20 cellular contexts compared by ENCODE assay signal in the genomic region with DNA sequence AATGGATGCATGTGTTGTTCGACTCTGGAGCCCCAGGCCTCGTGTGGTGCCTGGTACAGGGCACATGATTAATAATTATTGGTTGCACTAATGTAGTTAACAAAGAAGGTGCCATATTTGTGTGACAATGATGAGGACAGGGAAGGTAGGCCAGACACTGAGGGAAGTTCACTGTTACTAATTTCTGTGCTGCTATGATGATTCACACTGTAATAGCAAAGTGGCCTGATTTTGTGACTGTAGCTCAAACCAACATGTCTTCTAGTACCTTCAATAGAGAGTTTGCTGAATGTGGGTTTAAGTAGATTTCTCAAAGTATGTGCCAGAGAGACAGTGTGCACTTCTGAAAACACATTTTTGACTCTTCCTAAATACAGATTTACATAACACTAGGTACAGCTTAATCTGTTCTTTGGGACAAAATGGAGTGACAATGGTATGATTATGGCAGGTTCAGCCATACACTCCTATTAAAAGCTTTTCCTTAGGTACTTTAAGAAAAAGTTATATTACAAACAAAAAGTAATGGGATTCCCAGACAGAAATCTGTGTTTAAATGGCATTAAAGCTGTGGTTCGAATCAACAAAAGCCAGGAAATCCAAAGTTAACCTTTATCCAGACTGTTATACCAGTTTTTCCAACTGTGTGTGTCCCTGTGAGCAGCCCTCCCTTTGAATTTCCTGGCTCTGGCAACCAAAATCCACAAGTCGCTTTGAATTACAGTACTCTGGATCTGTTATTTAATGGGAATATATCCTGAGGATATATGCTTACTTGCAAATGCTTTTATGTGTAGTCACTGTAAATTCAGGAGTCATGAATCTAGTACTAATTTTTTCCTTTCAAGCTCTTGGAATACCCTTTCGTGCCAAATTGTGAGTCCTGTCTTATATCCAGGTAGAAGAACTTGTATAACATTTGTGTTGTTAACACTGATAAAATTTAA.
A peak's percentile ranks its signal among the peaks of the same experiment; 100 is the strongest.
DNase-seq lines count a peak whose midpoint lies in the region; ATAC-seq, FAIRE-seq and TF ChIP-seq lines count a peak whose summit lies in the region.
"Had no signal": no experiment of that assay in that cellular context is flagged by ENCODE, and none has a peak within 500 bp of the region (broad histone marks: within the 10 kb centered on the region; RNA-seq: fewer than 3 reads in every experiment).

No MANE protein-coding gene starts in this region.

- no peaks in the 10 kb centered on the region for H3K36me3 ChIP-seq in SK-N-MC (ENCODE audit: insufficient read depth, low read length)
- H3K36me3 ChIP-seq in breast epithelium, result no peaks in the 10 kb centered on the region
- H3K36me3 ChIP-seq: ascending aorta, heart left ventricle, left ventricle myocardium inferior, neutrophil, thoracic aorta had no signal

- no peak for TF ChIP-seq EP300 in A549 (IDR thresholded peaks at IDR 0.05)

- peak overlapping the region; percentile 81 to 87 for H3K27ac ChIP-seq in A549
- H3K27ac ChIP-seq in SK-N-MC, result peak overlapping the region; percentile 64
- peak overlapping the region in 1 of 2 donors; percentile 14 for H3K27ac ChIP-seq in breast epithelium
- H3K27ac ChIP-seq: ascending aorta, left ventricle myocardium inferior, neutrophil, thoracic aorta, VCaP had no signal

- H3K4me2 ChIP-seq in A549, result peak overlapping the region; percentile 56

- ATAC-seq in A549, result no peak
- ATAC-seq: heart left ventricle, mucosa of descending colon, Right ventricle myocardium inferior had no signal

- CTCF ChIA-PET in A549 (lab: Yijun Ruan, JAX), result interaction anchor here (0.6 to 15.1 kb wide), 4 partner anchors 15 to 247 kb away, joined by 3 to 175 read pairs (median 12); no protein-coding TSS in a partner anchor

- DNase-seq in A549 (ENCODE audit: low read depth in 1 of 2, low spot score in 1 of 2), result no peak
- DNase-seq in EL, result peak; percentile 61
- DNase-seq in SK-N-MC (ENCODE audit: low read depth, low spot score), result no peak
- peak; percentile 41 for DNase-seq in kidney tubule cell (ENCODE audit: low spot score)
- DNase-seq in NCI-H1105 treated with DMSO at 0.1 percent for 48 hours (lab: John Stamatoyannopoulos, UW), result no peak
- DNase-seq in NK-92 (lab: John Stamatoyannopoulos, UW; ENCODE audit: unreplicated experiment), result no peak
- DNase-seq in breast epithelium (ENCODE audit: low spot score in 2 of 2), result no peak
- DNase-seq in urothelium cell line (ENCODE audit: low spot score), result no peak
- DNase-seq: activated CD8-positive, alpha-beta memory T cell treated with anti-CD3 and anti-CD28 coated beads for 24 hours; DMS79; heart left ventricle; left ventricle myocardium inferior; mucosa of descending colon; NCI-H2107; NCI-H524 had no signal

- H3K4me3 ChIP-seq in A549 (no peak overlapping the region), SK-N-MC (no peak overlapping the region), breast epithelium (no peak overlapping the region)
- H3K4me3 ChIP-seq: ascending aorta, heart left ventricle, left ventricle myocardium inferior, mucosa of descending colon, thoracic aorta had no signal

- H3K4me1 ChIP-seq in A549 (peaks cover 67% of the 10 kb centered on the region), breast epithelium (peaks cover 0 to 7% of the 10 kb centered on the region in 2 donors)
- H3K4me1 ChIP-seq: ascending aorta had no signal

- H3K9me3 ChIP-seq in A549, result no peaks in the 10 kb centered on the region
- no peaks in the 10 kb centered on the region for H3K9me3 ChIP-seq in SK-N-MC (ENCODE audit: low read depth, low read length)
- H3K9me3 ChIP-seq in breast epithelium, result no peaks in the 10 kb centered on the region
- H3K9me3 ChIP-seq: ascending aorta, heart left ventricle, left ventricle myocardium inferior, mucosa of descending colon, neutrophil, thoracic aorta had no signal

- no peak for TF ChIP-seq RAD21 in A549 (conservative IDR thresholded peaks at IDR 0.05 in 1 of 2, IDR thresholded peaks at IDR 0.05 in 1 of 2)

- 45% methylated on average over 5 of the region's 5 CpGs for WGBS in A549 (ENCODE audit: missing lambda C conversion rate)

- TF ChIP-seq CTCF in A549 (IDR thresholded peaks at IDR 0.05), result no peak
- no peak for TF ChIP-seq CTCF in breast epithelium (IDR thresholded peaks at IDR 0.05)

- intact Hi-C loops in breast epithelium (cut with DNase I; ENCODE audit: low total_unique reads), result no loop called here

- POLR2A ChIA-PET in A549 (lab: Yijun Ruan, JAX), result no interaction called here

- no peak overlapping the region for H3K9ac ChIP-seq in SK-N-MC (ENCODE audit: insufficient read length)

- FAIRE-seq in A549 (lab: Jason Lieb, UNC) (no peak), urothelium cell line (lab: Jason Lieb, UNC) (no peak)

- no peak for TF ChIP-seq POLR2A in A549 (IDR thresholded peaks at IDR 0.05; ENCODE audit: low read length)
- no peak for TF ChIP-seq POLR2A in breast epithelium (IDR thresholded peaks at IDR 0.05)

- H3K27me3 ChIP-seq in breast epithelium, result no peaks in the 10 kb centered on the region
- H3K27me3 ChIP-seq: ascending aorta, heart left ventricle, neutrophil had no signal

TF ChIP-seq in A549, 52 proteins besides CTCF, POLR2A, EP300 and RAD21:
- TF ChIP-seq RNF2 (IDR thresholded peaks at IDR 0.05; ENCODE audit: borderline replicate concordance, low read depth), result no peak
- peak; percentile 65; the same call in 1 of the 2 replicates for TF ChIP-seq HEYL (CRISPR knock-in tag; IDR thresholded peaks at IDR 0.05)
- TF ChIP-seq, protein P1, sequence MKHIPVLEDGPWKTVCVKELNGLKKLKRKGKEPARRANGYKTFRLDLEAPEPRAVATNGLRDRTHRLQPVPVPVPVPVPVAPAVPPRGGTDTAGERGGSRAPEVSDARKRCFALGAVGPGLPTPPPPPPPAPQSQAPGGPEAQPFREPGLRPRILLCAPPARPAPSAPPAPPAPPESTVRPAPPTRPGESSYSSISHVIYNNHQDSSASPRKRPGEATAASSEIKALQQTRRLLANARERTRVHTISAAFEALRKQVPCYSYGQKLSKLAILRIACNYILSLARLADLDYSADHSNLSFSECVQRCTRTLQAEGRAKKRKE (CRISPR knock-in tag; IDR thresholded peaks at IDR 0.05; ENCODE audit: low read depth), result 0 out of 2 replicates have a peak, but pooled peaks have one; percentile 77
- no peak for TF ChIP-seq SMC3 (IDR thresholded peaks at IDR 0.05)
- no peak for TF ChIP-seq NPAS2 (CRISPR knock-in tag; IDR thresholded peaks at IDR 0.05; ENCODE audit: borderline replicate concordance)
- TF ChIP-seq, protein P2, sequence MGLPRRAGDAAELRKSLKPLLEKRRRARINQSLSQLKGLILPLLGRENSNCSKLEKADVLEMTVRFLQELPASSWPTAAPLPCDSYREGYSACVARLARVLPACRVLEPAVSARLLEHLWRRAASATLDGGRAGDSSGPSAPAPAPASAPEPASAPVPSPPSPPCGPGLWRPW (IDR thresholded peaks at IDR 0.05), result no peak
- TF ChIP-seq HOXB13 (CRISPR knock-in tag; IDR thresholded peaks at IDR 0.05; ENCODE audit: low read depth), result peak; percentile 86
- peak; percentile 65; the same call in 1 of the 2 replicates for TF ChIP-seq ZNF302 (CRISPR knock-in tag; IDR thresholded peaks at IDR 0.05)
- no peak for TF ChIP-seq BHLHE40 (IDR thresholded peaks at IDR 0.05; ENCODE audit: low read depth, low read length)
- no peak for TF ChIP-seq MAZ (IDR thresholded peaks at IDR 0.05; ENCODE audit: borderline replicate concordance, low read depth, low read length)
- TF ChIP-seq HOXB5 (CRISPR knock-in tag; IDR thresholded peaks at IDR 0.05), result peak; percentile 85
- TF ChIP-seq FOXS1 (CRISPR knock-in tag; IDR thresholded peaks at IDR 0.05), result no peak
- peak; percentile 81 for TF ChIP-seq ZSCAN20 (CRISPR knock-in tag; IDR thresholded peaks at IDR 0.05)
- TF ChIP-seq HOXA7 (CRISPR knock-in tag; IDR thresholded peaks at IDR 0.05), result no peak
- no peak for TF ChIP-seq FOSL2 (IDR thresholded peaks at IDR 0.05)
- TF ChIP-seq FOSL2 (CRISPR knock-in tag; IDR thresholded peaks at IDR 0.05), result no peak
- TF ChIP-seq EHF (CRISPR knock-in tag; IDR thresholded peaks at IDR 0.05), result peak; percentile 86; the same call in 1 of the 2 replicates

Comparison
In these comparisons a context has a peak if more than half of its experiments do, and no peak if none do; other contexts are left out.
1. DNase-seq: peak in EL (single experiment) and kidney tubule cell (single experiment); none in A549 (0 of 2), SK-N-MC (single experiment), NCI-H1105 treated with DMSO at 0.1 percent for 48 hours (single experiment), NK-92 (single experiment), breast epithelium (0 of 2) and urothelium cell line (single experiment).